ENCODE assay signal across 1 cellular context in genomic region chr22:37804886-37805857, GRCh38.
TF ChIP-seq lines count a peak whose summit lies in the region.

No MANE protein-coding gene starts in this region.

TF ChIP-seq in SK-N-SH, 30 proteins besides CTCF, POLR2A, EP300 and RAD21 (continued from another document):
- TF ChIP-seq, protein P1, sequence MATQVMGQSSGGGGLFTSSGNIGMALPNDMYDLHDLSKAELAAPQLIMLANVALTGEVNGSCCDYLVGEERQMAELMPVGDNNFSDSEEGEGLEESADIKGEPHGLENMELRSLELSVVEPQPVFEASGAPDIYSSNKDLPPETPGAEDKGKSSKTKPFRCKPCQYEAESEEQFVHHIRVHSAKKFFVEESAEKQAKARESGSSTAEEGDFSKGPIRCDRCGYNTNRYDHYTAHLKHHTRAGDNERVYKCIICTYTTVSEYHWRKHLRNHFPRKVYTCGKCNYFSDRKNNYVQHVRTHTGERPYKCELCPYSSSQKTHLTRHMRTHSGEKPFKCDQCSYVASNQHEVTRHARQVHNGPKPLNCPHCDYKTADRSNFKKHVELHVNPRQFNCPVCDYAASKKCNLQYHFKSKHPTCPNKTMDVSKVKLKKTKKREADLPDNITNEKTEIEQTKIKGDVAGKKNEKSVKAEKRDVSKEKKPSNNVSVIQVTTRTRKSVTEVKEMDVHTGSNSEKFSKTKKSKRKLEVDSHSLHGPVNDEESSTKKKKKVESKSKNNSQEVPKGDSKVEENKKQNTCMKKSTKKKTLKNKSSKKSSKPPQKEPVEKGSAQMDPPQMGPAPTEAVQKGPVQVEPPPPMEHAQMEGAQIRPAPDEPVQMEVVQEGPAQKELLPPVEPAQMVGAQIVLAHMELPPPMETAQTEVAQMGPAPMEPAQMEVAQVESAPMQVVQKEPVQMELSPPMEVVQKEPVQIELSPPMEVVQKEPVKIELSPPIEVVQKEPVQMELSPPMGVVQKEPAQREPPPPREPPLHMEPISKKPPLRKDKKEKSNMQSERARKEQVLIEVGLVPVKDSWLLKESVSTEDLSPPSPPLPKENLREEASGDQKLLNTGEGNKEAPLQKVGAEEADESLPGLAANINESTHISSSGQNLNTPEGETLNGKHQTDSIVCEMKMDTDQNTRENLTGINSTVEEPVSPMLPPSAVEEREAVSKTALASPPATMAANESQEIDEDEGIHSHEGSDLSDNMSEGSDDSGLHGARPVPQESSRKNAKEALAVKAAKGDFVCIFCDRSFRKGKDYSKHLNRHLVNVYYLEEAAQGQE (IDR thresholded peaks at IDR 0.05; ENCODE audit: low read depth, low read length) = peak; percentile 10; the same call in 1 of the 2 replicates
- TF ChIP-seq POLR2AphosphoS5 (IDR thresholded peaks at IDR 0.05; ENCODE audit: low read depth, low read length) (peak; percentile 94), IRF3 (IDR thresholded peaks at IDR 0.05; ENCODE audit: low read depth, low read length) (no peak), TAF1 (IDR thresholded peaks at IDR 0.05; ENCODE audit: borderline replicate concordance, low read depth, low read length) (peak; percentile 94), YY1 (IDR thresholded peaks at IDR 0.05; ENCODE audit: low read depth) (peak; percentile 76; the same call in 1 of the 2 replicates), SIN3A (IDR thresholded peaks at IDR 0.05; ENCODE audit: borderline replicate concordance, low read depth, low read length) (peak; percentile 64; the same call in 1 of the 2 replicates), MXI1 (IDR thresholded peaks at IDR 0.05; ENCODE audit: low read depth, low read length) (peak; percentile 54; the same call in 1 of the 2 replicates), RCOR1 (IDR thresholded peaks at IDR 0.05; ENCODE audit: low read length) (no peak), MAX (IDR thresholded peaks at IDR 0.05; ENCODE audit: low read depth) (0 out of 2 replicates have a peak, but pooled peaks have one; percentile 64), CHD2 (IDR thresholded peaks at IDR 0.05; ENCODE audit: low read length, partially characterized antibody) (peak; percentile 46)
- TF ChIP-seq, protein P2, sequence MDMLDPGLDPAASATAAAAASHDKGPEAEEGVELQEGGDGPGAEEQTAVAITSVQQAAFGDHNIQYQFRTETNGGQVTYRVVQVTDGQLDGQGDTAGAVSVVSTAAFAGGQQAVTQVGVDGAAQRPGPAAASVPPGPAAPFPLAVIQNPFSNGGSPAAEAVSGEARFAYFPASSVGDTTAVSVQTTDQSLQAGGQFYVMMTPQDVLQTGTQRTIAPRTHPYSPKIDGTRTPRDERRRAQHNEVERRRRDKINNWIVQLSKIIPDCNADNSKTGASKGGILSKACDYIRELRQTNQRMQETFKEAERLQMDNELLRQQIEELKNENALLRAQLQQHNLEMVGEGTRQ (IDR thresholded peaks at IDR 0.05; ENCODE audit: borderline replicate concordance, low read depth, low read length) = no peak
